24 cellular contexts compared by ENCODE assay signal in genomic region chr7:139991911-139992310, GRCh38.
"Had no signal": no experiment of that assay in that cellular context is flagged by ENCODE, and none has a peak within 500 bp of the region (broad histone marks: within the 10 kb centered on the region; RNA-seq: fewer than 3 reads in every experiment).

No MANE protein-coding gene starts in this region.

- H3K4me1 Mint-ChIP-seq: stimulated activated naive CD8-positive, alpha-beta T cell treated with anti-CD3 and anti-CD28 coated beads, Interleukin-15, amount 100 ng/mL, for 72 hours had no signal

- H3K9me3 ChIP-seq: esophagus muscularis mucosa, gastroesophageal sphincter, heart right ventricle, left lung, suprapubic skin, transverse colon, upper lobe of right lung, uterus had no signal

- DNase-seq: cerebellar nuclear complex; effector CD8-positive, alpha-beta T cell; endodermal cell; foreskin keratinocyte; heart right ventricle; hippocampal formation; left cardiac atrium; left lung; mesendoderm; naive thymus-derived CD8-positive, alpha-beta T cell; stimulated activated CD4-positive, alpha-beta T cell treated with anti-CD3 and anti-CD28 coated beads, Interleukin-12 subunit alpha, Interleukin-12 subunit beta, amount 100 ng/mL, for 4 hours; stimulated activated CD4-positive, alpha-beta T cell treated with anti-CD3 and anti-CD28 coated beads, Interleukin-1b, Interleukin-23, amount 100 ng/mL, for 48 hours; stimulated activated CD4-positive, alpha-beta T cell treated with anti-CD3 and anti-CD28 coated beads, Interleukin-4, amount 100 ng/mL, for 1 hour; stimulated activated CD8-positive, alpha-beta memory T cell treated with anti-CD3 and anti-CD28 coated beads, Interleukin-4, amount 100 ng/mL, for 48 hours; stimulated activated naive CD4-positive, alpha-beta T cell; stimulated activated naive CD8-positive, alpha-beta T cell treated with anti-CD3 and anti-CD28 coated beads, Interleukin-15, amount 100 ng/mL, for 72 hours; transverse colon; upper lobe of right lung had no signal

- ATAC-seq: foreskin keratinocyte; gastroesophageal sphincter; heart right ventricle; left cardiac atrium; left lung; naive thymus-derived CD8-positive, alpha-beta T cell; sciatic nerve; upper lobe of right lung had no signal

- H3K4me3 ChIP-seq: esophagus muscularis mucosa, gastroesophageal sphincter, heart right ventricle, left lung, smooth muscle cell, suprapubic skin, transverse colon, upper lobe of right lung, uterus had no signal

- H3K27ac Mint-ChIP-seq: endodermal cell; naive thymus-derived CD8-positive, alpha-beta T cell; stimulated activated naive CD8-positive, alpha-beta T cell treated with anti-CD3 and anti-CD28 coated beads, Interleukin-15, amount 100 ng/mL, for 72 hours had no signal

- H3K27me3 Mint-ChIP-seq: naive thymus-derived CD8-positive, alpha-beta T cell; stimulated activated naive CD8-positive, alpha-beta T cell treated with anti-CD3 and anti-CD28 coated beads, Interleukin-15, amount 100 ng/mL, for 72 hours had no signal

- H3K4me3 Mint-ChIP-seq: endodermal cell; naive thymus-derived CD8-positive, alpha-beta T cell; stimulated activated naive CD8-positive, alpha-beta T cell treated with anti-CD3 and anti-CD28 coated beads, Interleukin-15, amount 100 ng/mL, for 72 hours had no signal

- H3K9me3 Mint-ChIP-seq: endodermal cell; naive thymus-derived CD8-positive, alpha-beta T cell; stimulated activated naive CD8-positive, alpha-beta T cell treated with anti-CD3 and anti-CD28 coated beads, Interleukin-15, amount 100 ng/mL, for 72 hours had no signal

- H3K27ac ChIP-seq: esophagus muscularis mucosa, foreskin keratinocyte, gastroesophageal sphincter, heart right ventricle, left lung, suprapubic skin, transverse colon, upper lobe of right lung had no signal

- H3K36me3 Mint-ChIP-seq: naive thymus-derived CD8-positive, alpha-beta T cell had no signal

- H3K4me1 ChIP-seq: foreskin keratinocyte, left lung, suprapubic skin, transverse colon, upper lobe of right lung had no signal

- H3K4me2 ChIP-seq: smooth muscle cell had no signal

- H3K27me3 ChIP-seq: esophagus muscularis mucosa, foreskin keratinocyte, gastroesophageal sphincter, heart right ventricle, left lung, suprapubic skin, transverse colon, upper lobe of right lung, uterus had no signal

- H3K36me3 ChIP-seq: esophagus muscularis mucosa, gastroesophageal sphincter, heart right ventricle, suprapubic skin, transverse colon, upper lobe of right lung, uterus had no signal
